31 cellular contexts compared by ENCODE assay signal in the genomic region with DNA sequence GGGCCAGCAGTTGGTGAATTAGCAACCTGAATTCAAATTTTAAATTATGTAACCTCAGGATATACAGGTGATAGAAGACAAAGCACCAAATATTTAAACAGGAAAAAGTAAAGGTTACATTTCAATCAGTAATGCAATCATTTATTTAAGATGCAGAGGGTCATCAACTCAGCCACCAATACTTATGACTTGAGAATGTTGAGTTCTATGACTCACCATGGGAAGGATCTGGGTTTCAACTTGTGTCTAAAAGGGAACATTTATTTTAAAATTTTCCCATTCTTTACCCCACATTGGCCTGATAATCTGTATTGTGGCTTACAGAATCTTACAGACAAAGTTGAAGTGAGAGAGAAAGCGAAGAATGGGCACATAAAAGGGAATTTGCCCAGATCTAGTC.
"Had no signal": no experiment of that assay in that cellular context is flagged by ENCODE, and none has a peak within 500 bp of the region (broad histone marks: within the 10 kb centered on the region; RNA-seq: fewer than 3 reads in every experiment).

No MANE protein-coding gene starts in this region.

- H3K4me1 Mint-ChIP-seq: activated naive CD8-positive, alpha-beta T cell treated with anti-CD3 and anti-CD28 coated beads for 36 hours; brain; nephron; stimulated activated effector memory CD8-positive, alpha-beta T cell treated with anti-CD3 and anti-CD28 coated beads, Interleukin-12 subunit alpha, Interleukin-12 subunit beta, amount 100 ng/mL, for 72 hours; T-cell had no signal

- H3K36me3 ChIP-seq: adrenal gland, neutrophil, ovary, uterus had no signal

- H3K4me3 Mint-ChIP-seq: activated naive CD4-positive, alpha-beta T cell treated with anti-CD3 and anti-CD28 coated beads for 36 hours; activated naive CD8-positive, alpha-beta T cell treated with anti-CD3 and anti-CD28 coated beads for 36 hours; activated T-helper 1 cell treated with anti-CD3 and anti-CD28 coated beads, Interleukin-12 subunit alpha, Interleukin-12 subunit beta, Interleukin-2, Interleukin-4 antibody, amounts not matched to agents 30 ng/mL and 10 ng/mL and 1 ng/mL, durations not matched to agents 14 hours and 24 hours and 36 hours; brain; effector memory CD8-positive, alpha-beta T cell; nephron; stimulated activated effector memory CD8-positive, alpha-beta T cell treated with anti-CD3 and anti-CD28 coated beads, Interleukin-12 subunit alpha, Interleukin-12 subunit beta, amount 100 ng/mL, for 72 hours; stimulated activated naive CD8-positive, alpha-beta T cell treated with anti-CD3 and anti-CD28 coated beads, Interleukin-15, Interleukin-2, amounts not matched to agents 100 ng/mL and 50 ng/mL, for 24 hours; T-cell; type B pancreatic cell had no signal

- H3K4me3 ChIP-seq: adrenal gland, ovary, uterus had no signal

- H3K27ac Mint-ChIP-seq: activated naive CD4-positive, alpha-beta T cell treated with anti-CD3 and anti-CD28 coated beads for 36 hours; activated naive CD8-positive, alpha-beta T cell treated with anti-CD3 and anti-CD28 coated beads for 36 hours; activated T-helper 1 cell treated with anti-CD3 and anti-CD28 coated beads, Interleukin-12 subunit alpha, Interleukin-12 subunit beta, Interleukin-2, Interleukin-4 antibody, amounts not matched to agents 30 ng/mL and 10 ng/mL and 1 ng/mL, durations not matched to agents 14 hours and 24 hours and 36 hours; effector memory CD8-positive, alpha-beta T cell; nephron; progenitor cell of endocrine pancreas; stimulated activated effector memory CD8-positive, alpha-beta T cell treated with anti-CD3 and anti-CD28 coated beads, Interleukin-12 subunit alpha, Interleukin-12 subunit beta, amount 100 ng/mL, for 72 hours; stimulated activated naive CD8-positive, alpha-beta T cell treated with anti-CD3 and anti-CD28 coated beads, Interleukin-15, Interleukin-2, amounts not matched to agents 100 ng/mL and 50 ng/mL, for 24 hours; T-cell; type B pancreatic cell had no signal

- H3K4me1 ChIP-seq: adrenal gland, uterus had no signal

- H3K27ac ChIP-seq: adrenal gland, neutrophil, ovary, uterus had no signal

- ATAC-seq: effector memory CD8-positive, alpha-beta T cell; sciatic nerve; stimulated activated effector memory CD8-positive, alpha-beta T cell treated with anti-CD3 and anti-CD28 coated beads, Interleukin-12 subunit alpha, Interleukin-12 subunit beta, amount 100 ng/mL, for 72 hours; T-cell had no signal

- H3K27me3 ChIP-seq: adrenal gland, neutrophil, ovary, uterus had no signal

- H3K9me3 Mint-ChIP-seq: activated naive CD4-positive, alpha-beta T cell treated with anti-CD3 and anti-CD28 coated beads for 36 hours; activated T-helper 1 cell treated with anti-CD3 and anti-CD28 coated beads, Interleukin-12 subunit alpha, Interleukin-12 subunit beta, Interleukin-2, Interleukin-4 antibody, amounts not matched to agents 30 ng/mL and 10 ng/mL and 1 ng/mL, durations not matched to agents 14 hours and 24 hours and 36 hours; effector memory CD8-positive, alpha-beta T cell; stimulated activated effector memory CD8-positive, alpha-beta T cell treated with anti-CD3 and anti-CD28 coated beads, Interleukin-12 subunit alpha, Interleukin-12 subunit beta, amount 100 ng/mL, for 72 hours; T-cell; type B pancreatic cell had no signal

- DNase-seq: activated CD4-positive, alpha-beta T cell treated with anti-CD3 and anti-CD28 coated beads for 48 hours; activated CD4-positive, alpha-beta T cell treated with anti-CD3 and anti-CD28 coated beads, Interleukin-2, amount 50 U/mL, for 48 hours; activated CD4-positive, CD25-positive, alpha-beta regulatory T cell; activated CD8-positive, alpha-beta memory T cell treated with anti-CD3 and anti-CD28 coated beads, Interleukin-2, amount 50 U/mL, for 4 hours; activated effector memory CD4-positive, alpha-beta T cell treated with anti-CD3 and anti-CD28 coated beads, Interleukin-2, amount 50 U/mL, for 16 hours; activated naive CD4-positive, alpha-beta T cell treated with anti-CD3 and anti-CD28 coated beads for 36 hours; activated naive CD8-positive, alpha-beta T cell treated with anti-CD3 and anti-CD28 coated beads for 36 hours; activated T-cell treated with anti-CD3 and anti-CD28 coated beads, Interleukin-2, amount 50 U/mL, for 1 hour; adrenal gland; aorta; cortex of kidney; effector memory CD8-positive, alpha-beta T cell; foreskin melanocyte; left cardiac atrium; left ventricle myocardium superior; ovary; retina; small intestine; stimulated activated CD4-positive, alpha-beta T cell treated with anti-CD3 and anti-CD28 coated beads, Interleukin-4, amount 100 ng/mL, for 24 hours; substantia nigra; T-cell; uterus had no signal

- H3K9me3 ChIP-seq: adrenal gland, neutrophil, ovary, uterus had no signal

- H3K36me3 Mint-ChIP-seq: activated naive CD8-positive, alpha-beta T cell treated with anti-CD3 and anti-CD28 coated beads for 36 hours; brain; stimulated activated effector memory CD8-positive, alpha-beta T cell treated with anti-CD3 and anti-CD28 coated beads, Interleukin-12 subunit alpha, Interleukin-12 subunit beta, amount 100 ng/mL, for 72 hours; T-cell; type B pancreatic cell had no signal

- H3K27me3 Mint-ChIP-seq: activated naive CD8-positive, alpha-beta T cell treated with anti-CD3 and anti-CD28 coated beads for 36 hours; effector memory CD8-positive, alpha-beta T cell; progenitor cell of endocrine pancreas; stimulated activated naive CD8-positive, alpha-beta T cell treated with anti-CD3 and anti-CD28 coated beads, Interleukin-15, Interleukin-2, amounts not matched to agents 100 ng/mL and 50 ng/mL, for 24 hours; T-cell; type B pancreatic cell had no signal
